In the genomic region with DNA sequence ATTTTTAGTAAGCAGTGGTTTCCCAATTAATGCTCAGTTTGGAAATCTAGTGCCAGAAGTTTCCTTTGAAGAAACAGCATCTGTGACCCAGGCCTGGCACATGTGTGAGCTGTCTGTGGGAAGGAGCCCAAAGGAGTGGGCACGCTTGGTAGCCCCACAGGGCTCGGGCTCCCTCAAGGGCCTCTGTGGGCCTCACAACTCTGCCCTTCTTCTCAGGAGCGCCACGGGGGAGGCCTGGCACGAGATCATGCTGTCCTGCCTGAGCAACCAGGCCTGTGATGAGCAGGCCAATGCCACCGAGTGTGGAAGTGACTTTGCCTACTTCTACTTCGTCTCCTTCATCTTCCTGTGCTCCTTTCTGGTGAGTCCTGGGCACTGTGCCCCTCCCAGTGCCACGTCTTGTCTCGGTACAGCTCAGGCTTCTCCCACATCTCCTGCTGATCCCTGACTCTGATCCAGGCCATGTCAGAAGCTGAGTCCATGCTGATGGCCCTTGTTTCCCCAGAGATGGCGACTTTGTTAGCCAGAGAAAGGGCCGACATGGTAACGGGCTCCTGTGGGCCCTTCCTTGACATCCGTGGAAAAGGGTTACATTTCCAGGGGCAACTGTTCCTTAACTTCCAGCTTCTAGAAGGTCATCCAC, we compare ENCODE assay signal across 14 cellular contexts.
DNase-seq lines count a peak whose midpoint lies in the region; ATAC-seq, FAIRE-seq and TF ChIP-seq lines count a peak whose summit lies in the region.
"Had no signal": no experiment of that assay in that cellular context is flagged by ENCODE, and none has a peak within 500 bp of the region (broad histone marks: within the 10 kb centered on the region; RNA-seq: fewer than 3 reads in every experiment).

No MANE protein-coding gene starts in this region.

- no peak overlapping the region for H2BK20ac ChIP-seq in IMR-90 (ENCODE audit: low read depth, low read length)

- ATAC-seq in IMR-90 (ENCODE audit: low read depth): no peak
- no peak for ATAC-seq in activated B cell treated with CpG ODN at 0.5 μM for 24 hours (ENCODE audit: low read depth)
- no peak for ATAC-seq in activated CD8-positive, alpha-beta T cell treated with anti-CD3 and anti-CD28 coated beads for 36 hours
- ATAC-seq in HG03135 (IDR thresholded peaks at IDR 0.05; ENCODE audit: unreplicated experiment): no peak
- ATAC-seq: CD8-positive, alpha-beta T cell; GM23338; PC-3 had no signal

- no peak overlapping the region for H3K4me3 Mint-ChIP-seq in activated B cell treated with CpG ODN at 0.5 μM for 24 hours
- H3K4me3 Mint-ChIP-seq in activated CD8-positive, alpha-beta T cell treated with anti-CD3 and anti-CD28 coated beads for 36 hours: no peak overlapping the region
- H3K4me3 Mint-ChIP-seq: CD8-positive, alpha-beta T cell; GM23338 had no signal

- H2AK5ac ChIP-seq in IMR-90 (ENCODE audit: low read depth, low read length): no peak overlapping the region

- H4K91ac ChIP-seq in IMR-90 (ENCODE audit: insufficient read depth, low read depth, low read length): no peak overlapping the region

- no peak overlapping the region for H2BK15ac ChIP-seq in IMR-90 (ENCODE audit: low read depth, low read length)

- no peak overlapping the region for H4K5ac ChIP-seq in IMR-90 (ENCODE audit: low read depth, low read length)

- no peaks in the 10 kb centered on the region for H3K36me3 Mint-ChIP-seq in activated B cell treated with CpG ODN at 0.5 μM for 24 hours (ENCODE audit: low read depth)
- no peaks in the 10 kb centered on the region for H3K36me3 Mint-ChIP-seq in activated CD8-positive, alpha-beta T cell treated with anti-CD3 and anti-CD28 coated beads for 36 hours (ENCODE audit: low read depth)
- H3K36me3 Mint-ChIP-seq: CD8-positive, alpha-beta T cell had no signal

- POLR2A ChIA-PET in IMR-90 (lab: Charles Lee; ENCODE audit: unreplicated experiment) (no interaction called here), activated B cell treated with CpG ODN at 0.5 μM for 24 hours (lab: Charles Lee) (no interaction called here)
- POLR2A ChIA-PET in activated CD8-positive, alpha-beta T cell treated with anti-CD3 and anti-CD28 coated beads for 36 hours (lab: Charles Lee): interaction anchor here (0.5 kb wide), 1 partner anchor 303 kb away, joined by 3 read pairs; no protein-coding TSS in a partner anchor

- intact Hi-C loops in IMR-90 (cut with micrococcal nuclease) (no loop called here), activated B cell treated with CpG ODN at 0.5 μM for 24 hours (cut with micrococcal nuclease) (no loop called here), kidney (cut with DNase I) (no loop called here), stomach (cut with DNase I; ENCODE audit: low total_unique reads) (no loop called here)
- intact Hi-C loops in activated CD8-positive, alpha-beta T cell treated with anti-CD3 and anti-CD28 coated beads for 36 hours (cut with micrococcal nuclease): no loop called here

- TF ChIP-seq CTCF in IMR-90 (conservative IDR thresholded peaks at IDR 0.05; ENCODE audit: low read depth, low read length) (no peak), activated B cell treated with CpG ODN at 0.5 μM for 24 hours (IDR thresholded peaks at IDR 0.05) (no peak), kidney (IDR thresholded peaks at IDR 0.05; ENCODE audit: borderline replicate concordance, extremely low read depth, insufficient read depth) (no peak), stomach (IDR thresholded peaks at IDR 0.05) (no peak)
- no peak for TF ChIP-seq CTCF in activated CD8-positive, alpha-beta T cell treated with anti-CD3 and anti-CD28 coated beads for 36 hours (IDR thresholded peaks at IDR 0.05)

- H3K27me3 Mint-ChIP-seq in activated B cell treated with CpG ODN at 0.5 μM for 24 hours: peaks cover 35% of the 10 kb centered on the region
- H3K27me3 Mint-ChIP-seq in activated CD8-positive, alpha-beta T cell treated with anti-CD3 and anti-CD28 coated beads for 36 hours: peaks cover 21% of the 10 kb centered on the region

- H3K9me3 ChIP-seq in IMR-90 (ENCODE audit: control insufficient read depth, insufficient read depth, low read length) (peaks cover 63% of the 10 kb centered on the region), kidney (ENCODE audit: control insufficient read depth in 1 of 2, low read length in 2 of 2) (no peaks in the 10 kb centered on the region), stomach (peaks cover 0 to 2% (median 0%) of the 10 kb centered on the region in 4 donors)

- no peak overlapping the region for H3K14ac ChIP-seq in IMR-90 (replicated peaks; ENCODE audit: low read depth, low read length)

- H2BK5ac ChIP-seq in IMR-90 (ENCODE audit: low read depth, low read length, poor library complexity, severe bottlenecking): no peak overlapping the region

- H4K20me1 ChIP-seq in IMR-90 (ENCODE audit: insufficient read depth, low read length): no peaks in the 10 kb centered on the region

- H3K36me3 ChIP-seq in IMR-90 (ENCODE audit: control insufficient read depth, insufficient read depth, low read length) (no peaks in the 10 kb centered on the region), kidney (ENCODE audit: control insufficient read depth in 1 of 2, insufficient read depth in 2 of 2, low read length in 2 of 2) (no peaks in the 10 kb centered on the region), stomach (no peaks in the 10 kb centered on the region)

- TF ChIP-seq RAD21 in IMR-90 (IDR thresholded peaks at IDR 0.05; ENCODE audit: low read length): no peak

- no peak overlapping the region for H3K56ac ChIP-seq in IMR-90 (ENCODE audit: extremely low read depth, insufficient read depth, low read length)

- CTCF ChIA-PET in IMR-90 (lab: Yijun Ruan, JAX) (no interaction called here), activated B cell treated with CpG ODN at 0.5 μM for 24 hours (lab: Charles Lee) (no interaction called here)
- CTCF ChIA-PET in activated CD8-positive, alpha-beta T cell treated with anti-CD3 and anti-CD28 coated beads for 36 hours (lab: Charles Lee): no interaction called here

- dilution Hi-C loops in IMR-90 (cut with HindIII; ENCODE audit: low sequenced_read_pairs, unreplicated experiment): no loop called here

- no peaks in the 10 kb centered on the region for H3K9me1 ChIP-seq in IMR-90 (ENCODE audit: insufficient read depth, low read length)

- BruUV-seq in IMR-90 (replicated peaks; lab: Mats Ljungman, UMichigan): no TSS peak

- no peaks in the 10 kb centered on the region for H3K9me3 Mint-ChIP-seq in activated B cell treated with CpG ODN at 0.5 μM for 24 hours
- no peaks in the 10 kb centered on the region for H3K9me3 Mint-ChIP-seq in activated CD8-positive, alpha-beta T cell treated with anti-CD3 and anti-CD28 coated beads for 36 hours
- H3K9me3 Mint-ChIP-seq: CD8-positive, alpha-beta T cell; GM23338 had no signal

- TF ChIP-seq POLR2A in IMR-90 (IDR thresholded peaks at IDR 0.05; ENCODE audit: low read depth, low read length) (no peak), stomach (IDR thresholded peaks at IDR 0.05) (no peak)

- H3K27me3 ChIP-seq in IMR-90 (ENCODE audit: control insufficient read depth, insufficient read depth, low read length) (no peaks in the 10 kb centered on the region), stomach (peaks cover 0 to 21% (median 2%) of the 10 kb centered on the region in 3 donors)

- H3K27ac Mint-ChIP-seq in activated B cell treated with CpG ODN at 0.5 μM for 24 hours: no peak overlapping the region
- H3K27ac Mint-ChIP-seq in activated CD8-positive, alpha-beta T cell treated with anti-CD3 and anti-CD28 coated beads for 36 hours: no peak overlapping the region
- H3K27ac Mint-ChIP-seq: CD8-positive, alpha-beta T cell; GM23338 had no signal

- H3K4ac ChIP-seq in IMR-90 (ENCODE audit: low read depth, low read length): no peak overlapping the region

- no peak overlapping the region for H2AFZ ChIP-seq in IMR-90 (replicated peaks; ENCODE audit: low read length, poor library complexity)
- H2AFZ ChIP-seq: GM23338 had no signal

- H3K27ac ChIP-seq in IMR-90 (ENCODE audit: insufficient read depth, low read length) (no peak overlapping the region), kidney (ENCODE audit: low read depth in 2 of 2, low read length in 2 of 2) (no peak overlapping the region), stomach (no peak overlapping the region)

- no peak overlapping the region for H3K4me3 ChIP-seq in IMR-90 (ENCODE audit: insufficient read depth, low read depth, low read length)
- H3K4me3 ChIP-seq in kidney (ENCODE audit: low read length in 2 of 2): no peak overlapping the region
- H3K4me3 ChIP-seq in stomach: no peak overlapping the region
- H3K4me3 ChIP-seq: GM23338 had no signal

- no peak for TF ChIP-seq EP300 in stomach (IDR thresholded peaks at IDR 0.05)

- DNase-seq in IMR-90 (no peak), activated B cell treated with CpG ODN at 0.5 μM for 24 hours (peak; percentile 9), kidney (peak; percentile 34), stomach (peak; percentile 23), HK-2 (ENCODE audit: unreplicated experiment) (no peak)
- DNase-seq in activated CD8-positive, alpha-beta T cell treated with anti-CD3 and anti-CD28 coated beads for 36 hours: no peak
- DNase-seq: GF-D8, MM.1S, NCI-H1105, NCI-H187, PC-3 had no signal

- FAIRE-seq in kidney (lab: Jason Lieb, UNC): no peak

- in situ Hi-C loops in IMR-90 (cut with MboI; ENCODE audit: low sequenced_read_pairs): no loop called here

- H3K79me1 ChIP-seq in IMR-90 (ENCODE audit: low read depth in 1 of 2, low read length in 2 of 2): no peaks in the 10 kb centered on the region

- H2BK120ac ChIP-seq in IMR-90 (ENCODE audit: low read depth, low read length): no peak overlapping the region

- H3K4me2 ChIP-seq in IMR-90 (ENCODE audit: low read depth, low read length): no peak overlapping the region
- H3K4me2 ChIP-seq: GM23338 had no signal

- H3K23ac ChIP-seq in IMR-90 (ENCODE audit: low read depth, low read length): no peak overlapping the region

- no peak overlapping the region for H3K18ac ChIP-seq in IMR-90 (ENCODE audit: low read depth, low read length)

- WGBS in IMR-90 (ENCODE audit: extremely low coverage in 2 of 2, insufficient read length in 1 of 2), 2 experiments: 24% methylated on average over 6 of the region's 13 CpGs; no CpG with 5 or more reads in 1 of the 2 experiments
- 77 to 84% (median 83%) methylated on average over 11 to 13 of the region's 13 CpGs for whole genome bisulfite sequencing in stomach, 5 donors

- no peak overlapping the region for H3K9ac ChIP-seq in IMR-90 (ENCODE audit: low read depth, low read length)
- H3K9ac ChIP-seq in kidney (ENCODE audit: low read length in 2 of 2): no peak overlapping the region

- H3K4me1 ChIP-seq in IMR-90 (ENCODE audit: control insufficient read depth, insufficient read depth, low read length) (no peaks in the 10 kb centered on the region), kidney (ENCODE audit: control insufficient read depth in 1 of 2, insufficient read depth in 1 of 2, low read depth in 1 of 2, low read length in 2 of 2) (no peaks in the 10 kb centered on the region), stomach (no peaks in the 10 kb centered on the region)

- H3K4me1 Mint-ChIP-seq in activated B cell treated with CpG ODN at 0.5 μM for 24 hours: no peaks in the 10 kb centered on the region
- H3K4me1 Mint-ChIP-seq in activated CD8-positive, alpha-beta T cell treated with anti-CD3 and anti-CD28 coated beads for 36 hours (ENCODE audit: low read depth): no peaks in the 10 kb centered on the region

- H4K8ac ChIP-seq in IMR-90 (ENCODE audit: low read depth in 2 of 2, low read length in 2 of 2): no peak overlapping the region

- H2AK9ac ChIP-seq in IMR-90 (replicated peaks; ENCODE audit: low read depth, low read length, poor library complexity): peak overlapping the region; percentile 23

TF ChIP-seq in IMR-90, 13 proteins besides CTCF, POLR2A, EP300 and RAD21:
- TF ChIP-seq RCOR1 (IDR thresholded peaks at IDR 0.05; ENCODE audit: insufficient replicate concordance, low read length): no peak

Comparison
In these comparisons a context has a peak if more than half of its experiments do, and no peak if none do; other contexts are left out.
1. DNase-seq: peak in activated B cell treated with CpG ODN at 0.5 μM for 24 hours (single experiment), kidney (single experiment) and stomach (single experiment); none in IMR-90 (single experiment), HK-2 (single experiment) and activated CD8-positive, alpha-beta T cell treated with anti-CD3 and anti-CD28 coated beads for 36 hours (single experiment).